In the genomic region with DNA sequence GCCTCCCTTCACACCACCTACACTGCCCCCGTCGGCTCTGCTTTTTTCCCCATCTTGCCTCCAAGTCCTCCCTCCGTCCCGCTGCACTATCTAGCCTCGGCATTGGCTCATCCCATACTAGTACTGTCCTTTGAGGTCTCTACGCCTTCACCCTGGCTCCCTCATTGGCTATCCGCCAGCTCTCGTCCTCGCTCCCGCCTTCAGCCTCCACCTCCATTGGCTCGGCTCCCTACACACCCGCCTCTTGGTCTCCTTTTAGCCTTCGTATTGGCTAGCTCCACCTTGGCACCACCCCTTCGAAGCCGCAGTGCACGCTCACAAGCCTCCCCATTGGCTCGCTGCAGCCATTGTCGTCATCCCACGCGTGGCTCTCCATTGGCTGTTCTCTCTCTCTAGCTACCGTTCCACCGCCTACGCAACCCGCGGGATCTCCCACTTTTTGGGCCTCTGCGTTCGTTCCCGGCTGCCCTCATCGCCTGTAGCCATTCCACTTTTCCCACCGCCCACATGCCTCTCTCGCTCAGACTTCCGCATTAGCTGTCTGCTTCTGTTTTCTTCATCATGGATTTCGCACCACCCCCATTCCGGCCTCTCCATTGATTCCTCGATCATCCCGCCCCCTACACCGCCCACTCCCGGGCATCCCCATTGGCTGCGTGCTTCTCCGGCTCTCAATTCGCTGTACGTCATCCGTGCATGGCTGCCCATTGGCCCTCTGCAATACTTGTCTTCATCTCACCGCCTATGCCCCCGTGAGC, we compare ENCODE assay signal across 1 cellular context.
TF ChIP-seq lines count a peak whose summit lies in the region.

No MANE protein-coding gene starts in this region.

TF ChIP-seq in HEK293, 187 proteins besides CTCF, POLR2A, EP300 and RAD21 (continued from another document and continues in another):
- TF ChIP-seq, protein P1, sequence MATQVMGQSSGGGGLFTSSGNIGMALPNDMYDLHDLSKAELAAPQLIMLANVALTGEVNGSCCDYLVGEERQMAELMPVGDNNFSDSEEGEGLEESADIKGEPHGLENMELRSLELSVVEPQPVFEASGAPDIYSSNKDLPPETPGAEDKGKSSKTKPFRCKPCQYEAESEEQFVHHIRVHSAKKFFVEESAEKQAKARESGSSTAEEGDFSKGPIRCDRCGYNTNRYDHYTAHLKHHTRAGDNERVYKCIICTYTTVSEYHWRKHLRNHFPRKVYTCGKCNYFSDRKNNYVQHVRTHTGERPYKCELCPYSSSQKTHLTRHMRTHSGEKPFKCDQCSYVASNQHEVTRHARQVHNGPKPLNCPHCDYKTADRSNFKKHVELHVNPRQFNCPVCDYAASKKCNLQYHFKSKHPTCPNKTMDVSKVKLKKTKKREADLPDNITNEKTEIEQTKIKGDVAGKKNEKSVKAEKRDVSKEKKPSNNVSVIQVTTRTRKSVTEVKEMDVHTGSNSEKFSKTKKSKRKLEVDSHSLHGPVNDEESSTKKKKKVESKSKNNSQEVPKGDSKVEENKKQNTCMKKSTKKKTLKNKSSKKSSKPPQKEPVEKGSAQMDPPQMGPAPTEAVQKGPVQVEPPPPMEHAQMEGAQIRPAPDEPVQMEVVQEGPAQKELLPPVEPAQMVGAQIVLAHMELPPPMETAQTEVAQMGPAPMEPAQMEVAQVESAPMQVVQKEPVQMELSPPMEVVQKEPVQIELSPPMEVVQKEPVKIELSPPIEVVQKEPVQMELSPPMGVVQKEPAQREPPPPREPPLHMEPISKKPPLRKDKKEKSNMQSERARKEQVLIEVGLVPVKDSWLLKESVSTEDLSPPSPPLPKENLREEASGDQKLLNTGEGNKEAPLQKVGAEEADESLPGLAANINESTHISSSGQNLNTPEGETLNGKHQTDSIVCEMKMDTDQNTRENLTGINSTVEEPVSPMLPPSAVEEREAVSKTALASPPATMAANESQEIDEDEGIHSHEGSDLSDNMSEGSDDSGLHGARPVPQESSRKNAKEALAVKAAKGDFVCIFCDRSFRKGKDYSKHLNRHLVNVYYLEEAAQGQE (tag by site-specific recombination; IDR thresholded peaks at IDR 0.05): no peak
- TF ChIP-seq, protein P2, sequence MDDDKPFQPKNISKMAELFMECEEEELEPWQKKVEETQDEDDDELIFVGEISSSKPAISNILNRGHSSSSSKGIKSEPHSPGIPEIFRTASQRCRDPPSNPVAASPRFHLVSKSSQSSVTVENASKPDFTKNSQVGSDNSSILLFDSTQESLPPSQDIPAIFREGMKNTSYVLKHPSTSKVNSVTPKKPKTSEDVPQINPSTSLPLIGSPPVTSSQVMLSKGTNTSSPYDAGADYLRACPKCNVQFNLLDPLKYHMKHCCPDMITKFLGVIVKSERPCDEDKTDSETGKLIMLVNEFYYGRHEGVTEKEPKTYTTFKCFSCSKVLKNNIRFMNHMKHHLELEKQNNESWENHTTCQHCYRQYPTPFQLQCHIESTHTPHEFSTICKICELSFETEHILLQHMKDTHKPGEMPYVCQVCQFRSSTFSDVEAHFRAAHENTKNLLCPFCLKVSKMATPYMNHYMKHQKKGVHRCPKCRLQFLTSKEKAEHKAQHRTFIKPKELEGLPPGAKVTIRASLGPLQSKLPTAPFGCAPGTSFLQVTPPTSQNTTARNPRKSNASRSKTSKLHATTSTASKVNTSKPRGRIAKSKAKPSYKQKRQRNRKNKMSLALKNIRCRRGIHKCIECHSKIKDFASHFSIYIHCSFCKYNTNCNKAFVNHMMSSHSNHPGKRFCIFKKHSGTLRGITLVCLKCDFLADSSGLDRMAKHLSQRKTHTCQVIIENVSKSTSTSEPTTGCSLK (tag by site-specific recombination; IDR thresholded peaks at IDR 0.05): no peak
- no peak for TF ChIP-seq SETDB1 (IDR thresholded peaks at IDR 0.05; ENCODE audit: insufficient read length, low read length)
- TF ChIP-seq, protein P3, sequence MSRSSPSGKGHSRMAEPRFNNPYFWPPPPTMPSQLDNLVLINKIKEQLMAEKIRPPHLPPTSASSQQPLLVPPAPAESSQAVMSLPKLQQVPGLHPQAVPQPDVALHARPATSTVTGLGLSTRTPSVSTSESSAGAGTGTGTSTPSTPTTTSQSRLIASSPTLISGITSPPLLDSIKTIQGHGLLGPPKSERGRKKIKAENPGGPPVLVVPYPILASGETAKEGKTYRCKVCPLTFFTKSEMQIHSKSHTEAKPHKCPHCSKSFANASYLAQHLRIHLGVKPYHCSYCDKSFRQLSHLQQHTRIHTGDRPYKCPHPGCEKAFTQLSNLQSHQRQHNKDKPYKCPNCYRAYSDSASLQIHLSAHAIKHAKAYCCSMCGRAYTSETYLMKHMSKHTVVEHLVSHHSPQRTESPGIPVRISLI (tag by site-specific recombination; IDR thresholded peaks at IDR 0.05): no peak
- TF ChIP-seq ZBTB7A (tag by site-specific recombination; IDR thresholded peaks at IDR 0.05; ENCODE audit: low read depth): no peak
- no peak for TF ChIP-seq HOXC10 (CRISPR knock-in tag; IDR thresholded peaks at IDR 0.05)
- TF ChIP-seq ZNF366 (tag by site-specific recombination; conservative IDR thresholded peaks at IDR 0.05): peak; percentile 90
- TF ChIP-seq, protein P4, sequence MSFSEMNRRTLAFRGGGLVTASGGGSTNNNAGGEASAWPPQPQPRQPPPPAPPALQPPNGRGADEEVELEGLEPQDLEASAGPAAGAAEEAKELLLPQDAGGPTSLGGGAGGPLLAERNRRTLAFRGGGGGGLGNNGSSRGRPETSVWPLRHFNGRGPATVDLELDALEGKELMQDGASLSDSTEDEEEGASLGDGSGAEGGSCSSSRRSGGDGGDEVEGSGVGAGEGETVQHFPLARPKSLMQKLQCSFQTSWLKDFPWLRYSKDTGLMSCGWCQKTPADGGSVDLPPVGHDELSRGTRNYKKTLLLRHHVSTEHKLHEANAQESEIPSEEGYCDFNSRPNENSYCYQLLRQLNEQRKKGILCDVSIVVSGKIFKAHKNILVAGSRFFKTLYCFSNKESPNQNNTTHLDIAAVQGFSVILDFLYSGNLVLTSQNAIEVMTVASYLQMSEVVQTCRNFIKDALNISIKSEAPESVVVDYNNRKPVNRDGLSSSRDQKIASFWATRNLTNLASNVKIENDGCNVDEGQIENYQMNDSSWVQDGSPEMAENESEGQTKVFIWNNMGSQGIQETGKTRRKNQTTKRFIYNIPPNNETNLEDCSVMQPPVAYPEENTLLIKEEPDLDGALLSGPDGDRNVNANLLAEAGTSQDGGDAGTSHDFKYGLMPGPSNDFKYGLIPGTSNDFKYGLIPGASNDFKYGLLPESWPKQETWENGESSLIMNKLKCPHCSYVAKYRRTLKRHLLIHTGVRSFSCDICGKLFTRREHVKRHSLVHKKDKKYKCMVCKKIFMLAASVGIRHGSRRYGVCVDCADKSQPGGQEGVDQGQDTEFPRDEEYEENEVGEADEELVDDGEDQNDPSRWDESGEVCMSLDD (tag by site-specific recombination; IDR thresholded peaks at IDR 0.05): no peak
- no peak for TF ChIP-seq ZNF658 (tag by site-specific recombination; IDR thresholded peaks at IDR 0.05)
- no peak for TF ChIP-seq WT1 (tag by site-specific recombination; IDR thresholded peaks at IDR 0.05)
- TF ChIP-seq, protein P5, sequence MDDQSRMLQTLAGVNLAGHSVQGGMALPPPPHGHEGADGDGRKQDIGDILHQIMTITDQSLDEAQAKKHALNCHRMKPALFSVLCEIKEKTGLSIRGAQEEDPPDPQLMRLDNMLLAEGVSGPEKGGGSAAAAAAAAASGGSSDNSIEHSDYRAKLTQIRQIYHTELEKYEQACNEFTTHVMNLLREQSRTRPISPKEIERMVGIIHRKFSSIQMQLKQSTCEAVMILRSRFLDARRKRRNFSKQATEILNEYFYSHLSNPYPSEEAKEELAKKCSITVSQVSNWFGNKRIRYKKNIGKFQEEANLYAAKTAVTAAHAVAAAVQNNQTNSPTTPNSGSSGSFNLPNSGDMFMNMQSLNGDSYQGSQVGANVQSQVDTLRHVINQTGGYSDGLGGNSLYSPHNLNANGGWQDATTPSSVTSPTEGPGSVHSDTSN (CRISPR knock-in tag; IDR thresholded peaks at IDR 0.05): no peak
- no peak for TF ChIP-seq ZNF548 (tag by site-specific recombination; IDR thresholded peaks at IDR 0.05)
- TF ChIP-seq ZNF169 (tag by site-specific recombination; IDR thresholded peaks at IDR 0.05): no peak
- no peak for TF ChIP-seq ZNF514 (tag by site-specific recombination; IDR thresholded peaks at IDR 0.05)
- TF ChIP-seq ZNF596 (tag by site-specific recombination; IDR thresholded peaks at IDR 0.05): no peak
- TF ChIP-seq ZNF560 (tag by site-specific recombination; IDR thresholded peaks at IDR 0.05; ENCODE audit: borderline replicate concordance): no peak
- TF ChIP-seq, protein P6, sequence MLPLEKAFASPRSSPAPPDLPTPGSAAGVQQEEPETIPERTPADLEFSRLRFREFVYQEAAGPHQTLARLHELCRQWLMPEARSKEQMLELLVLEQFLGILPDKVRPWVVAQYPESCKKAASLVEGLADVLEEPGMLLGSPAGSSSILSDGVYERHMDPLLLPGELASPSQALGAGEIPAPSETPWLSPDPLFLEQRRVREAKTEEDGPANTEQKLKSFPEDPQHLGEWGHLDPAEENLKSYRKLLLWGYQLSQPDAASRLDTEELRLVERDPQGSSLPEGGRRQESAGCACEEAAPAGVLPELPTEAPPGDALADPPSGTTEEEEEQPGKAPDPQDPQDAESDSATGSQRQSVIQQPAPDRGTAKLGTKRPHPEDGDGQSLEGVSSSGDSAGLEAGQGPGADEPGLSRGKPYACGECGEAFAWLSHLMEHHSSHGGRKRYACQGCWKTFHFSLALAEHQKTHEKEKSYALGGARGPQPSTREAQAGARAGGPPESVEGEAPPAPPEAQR (tag by site-specific recombination; IDR thresholded peaks at IDR 0.05): no peak
- TF ChIP-seq, protein P7, sequence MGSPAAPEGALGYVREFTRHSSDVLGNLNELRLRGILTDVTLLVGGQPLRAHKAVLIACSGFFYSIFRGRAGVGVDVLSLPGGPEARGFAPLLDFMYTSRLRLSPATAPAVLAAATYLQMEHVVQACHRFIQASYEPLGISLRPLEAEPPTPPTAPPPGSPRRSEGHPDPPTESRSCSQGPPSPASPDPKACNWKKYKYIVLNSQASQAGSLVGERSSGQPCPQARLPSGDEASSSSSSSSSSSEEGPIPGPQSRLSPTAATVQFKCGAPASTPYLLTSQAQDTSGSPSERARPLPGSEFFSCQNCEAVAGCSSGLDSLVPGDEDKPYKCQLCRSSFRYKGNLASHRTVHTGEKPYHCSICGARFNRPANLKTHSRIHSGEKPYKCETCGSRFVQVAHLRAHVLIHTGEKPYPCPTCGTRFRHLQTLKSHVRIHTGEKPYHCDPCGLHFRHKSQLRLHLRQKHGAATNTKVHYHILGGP (tag by site-specific recombination; IDR thresholded peaks at IDR 0.05): peak; percentile 80
- no peak for TF ChIP-seq ZNF175 (tag by site-specific recombination; IDR thresholded peaks at IDR 0.05)
- no peak for TF ChIP-seq ZSCAN23 (tag by site-specific recombination; IDR thresholded peaks at IDR 0.05)
- TF ChIP-seq KLF9 (tag by site-specific recombination; IDR thresholded peaks at IDR 0.05; ENCODE audit: low read depth): peak; percentile 91
- TF ChIP-seq KLF8 (tag by site-specific recombination; IDR thresholded peaks at IDR 0.05): 0 out of 2 replicates have a peak, but pooled peaks have one; percentile 31
- no peak for TF ChIP-seq ZNF223 (tag by site-specific recombination; IDR thresholded peaks at IDR 0.05)
- no peak for TF ChIP-seq ZNF549 (tag by site-specific recombination; IDR thresholded peaks at IDR 0.05)
- TF ChIP-seq, protein P8, sequence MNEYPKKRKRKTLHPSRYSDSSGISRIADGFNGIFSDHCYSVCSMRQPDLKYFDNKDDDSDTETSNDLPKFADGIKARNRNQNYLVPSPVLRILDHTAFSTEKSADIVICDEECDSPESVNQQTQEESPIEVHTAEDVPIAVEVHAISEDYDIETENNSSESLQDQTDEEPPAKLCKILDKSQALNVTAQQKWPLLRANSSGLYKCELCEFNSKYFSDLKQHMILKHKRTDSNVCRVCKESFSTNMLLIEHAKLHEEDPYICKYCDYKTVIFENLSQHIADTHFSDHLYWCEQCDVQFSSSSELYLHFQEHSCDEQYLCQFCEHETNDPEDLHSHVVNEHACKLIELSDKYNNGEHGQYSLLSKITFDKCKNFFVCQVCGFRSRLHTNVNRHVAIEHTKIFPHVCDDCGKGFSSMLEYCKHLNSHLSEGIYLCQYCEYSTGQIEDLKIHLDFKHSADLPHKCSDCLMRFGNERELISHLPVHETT (tag by site-specific recombination; IDR thresholded peaks at IDR 0.05): no peak
- peak; percentile 99 for TF ChIP-seq SP2 (tag by site-specific recombination; IDR thresholded peaks at IDR 0.05)
- TF ChIP-seq ZNF544 (tag by site-specific recombination; IDR thresholded peaks at IDR 0.05): no peak
- TF ChIP-seq ZNF585B (tag by site-specific recombination; IDR thresholded peaks at IDR 0.05): no peak
- no peak for TF ChIP-seq ZSCAN30 (tag by site-specific recombination; IDR thresholded peaks at IDR 0.05)
- TF ChIP-seq, protein P9, sequence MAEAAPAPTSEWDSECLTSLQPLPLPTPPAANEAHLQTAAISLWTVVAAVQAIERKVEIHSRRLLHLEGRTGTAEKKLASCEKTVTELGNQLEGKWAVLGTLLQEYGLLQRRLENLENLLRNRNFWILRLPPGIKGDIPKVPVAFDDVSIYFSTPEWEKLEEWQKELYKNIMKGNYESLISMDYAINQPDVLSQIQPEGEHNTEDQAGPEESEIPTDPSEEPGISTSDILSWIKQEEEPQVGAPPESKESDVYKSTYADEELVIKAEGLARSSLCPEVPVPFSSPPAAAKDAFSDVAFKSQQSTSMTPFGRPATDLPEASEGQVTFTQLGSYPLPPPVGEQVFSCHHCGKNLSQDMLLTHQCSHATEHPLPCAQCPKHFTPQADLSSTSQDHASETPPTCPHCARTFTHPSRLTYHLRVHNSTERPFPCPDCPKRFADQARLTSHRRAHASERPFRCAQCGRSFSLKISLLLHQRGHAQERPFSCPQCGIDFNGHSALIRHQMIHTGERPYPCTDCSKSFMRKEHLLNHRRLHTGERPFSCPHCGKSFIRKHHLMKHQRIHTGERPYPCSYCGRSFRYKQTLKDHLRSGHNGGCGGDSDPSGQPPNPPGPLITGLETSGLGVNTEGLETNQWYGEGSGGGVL (tag by site-specific recombination; IDR thresholded peaks at IDR 0.05): no peak
- TF ChIP-seq ZBTB8A (tag by site-specific recombination; IDR thresholded peaks at IDR 0.05): no peak
- TF ChIP-seq ZFP41 (tag by site-specific recombination; IDR thresholded peaks at IDR 0.05; ENCODE audit: borderline replicate concordance): no peak
- TF ChIP-seq ZNF623 (tag by site-specific recombination; IDR thresholded peaks at IDR 0.05): no peak
- TF ChIP-seq, protein P10, sequence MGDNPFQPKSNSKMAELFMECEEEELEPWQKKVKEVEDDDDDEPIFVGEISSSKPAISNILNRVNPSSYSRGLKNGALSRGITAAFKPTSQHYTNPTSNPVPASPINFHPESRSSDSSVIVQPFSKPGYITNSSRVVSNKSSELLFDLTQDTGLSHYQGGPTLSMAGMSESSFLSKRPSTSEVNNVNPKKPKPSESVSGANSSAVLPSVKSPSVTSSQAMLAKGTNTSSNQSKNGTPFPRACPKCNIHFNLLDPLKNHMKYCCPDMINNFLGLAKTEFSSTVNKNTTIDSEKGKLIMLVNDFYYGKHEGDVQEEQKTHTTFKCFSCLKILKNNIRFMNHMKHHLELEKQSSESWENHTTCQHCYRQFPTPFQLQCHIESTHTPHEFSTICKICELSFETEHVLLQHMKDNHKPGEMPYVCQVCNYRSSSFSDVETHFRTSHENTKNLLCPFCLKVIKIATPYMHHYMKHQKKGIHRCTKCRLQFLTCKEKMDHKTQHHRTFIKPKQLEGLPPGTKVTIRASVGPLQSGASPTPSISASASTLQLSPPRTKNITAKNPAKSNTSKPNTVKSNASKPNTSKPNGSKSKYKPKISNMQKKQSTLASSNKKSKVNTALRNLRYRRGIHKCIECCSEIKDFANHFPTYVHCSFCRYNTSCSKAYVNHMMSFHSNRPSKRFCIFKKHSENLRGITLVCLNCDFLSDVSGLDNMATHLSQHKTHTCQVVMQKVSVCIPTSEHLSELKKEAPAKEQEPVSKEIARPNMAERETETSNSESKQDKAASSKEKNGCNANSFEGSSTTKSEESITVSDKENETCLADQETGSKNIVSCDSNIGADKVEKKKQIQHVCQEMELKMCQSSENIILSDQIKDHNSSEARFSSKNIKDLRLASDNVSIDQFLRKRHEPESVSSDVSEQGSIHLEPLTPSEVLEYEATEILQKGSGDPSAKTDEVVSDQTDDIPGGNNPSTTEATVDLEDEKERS (tag by site-specific recombination; IDR thresholded peaks at IDR 0.05): no peak
